Comparison of ENCODE assay signal across 13 cellular contexts in genomic region chr12:19236656-19237055, GRCh38.
DNase-seq lines count a peak whose midpoint lies in the region; ATAC-seq and TF ChIP-seq lines count a peak whose summit lies in the region.
"Had no signal": no experiment of that assay in that cellular context is flagged by ENCODE, and none has a peak within 500 bp of the region (broad histone marks: within the 10 kb centered on the region; RNA-seq: fewer than 3 reads in every experiment).

No MANE protein-coding gene starts in this region.

- H3K9me3 ChIP-seq in BE2C (0 out of 2 replicates have a peak, but pooled peaks cover 2% of the 10 kb centered on the region), Caco-2 (no peaks in the 10 kb centered on the region)

- BruUV-seq in Caco-2 (replicated peaks; lab: Mats Ljungman, UMichigan), result no TSS peak

- no peaks in the 10 kb centered on the region for H3K36me3 ChIP-seq in BE2C
- H3K36me3 ChIP-seq in Caco-2 (ENCODE audit: control insufficient read depth, insufficient read depth, low read length), result no peaks in the 10 kb centered on the region

- H3K27ac ChIP-seq in foreskin keratinocyte, result peak overlapping the region; percentile 16

- intact Hi-C loops in activated CD4-positive, alpha-beta T cell treated with anti-CD3 and anti-CD28 coated beads for 36 hours (cut with DNase I, micrococcal nuclease), result no loop called here
- intact Hi-C loops in Caco-2 (cut with micrococcal nuclease; ENCODE audit: unreplicated experiment), result no loop called here

- no peaks in the 10 kb centered on the region for H3K27me3 Mint-ChIP-seq in activated CD4-positive, alpha-beta T cell treated with anti-CD3 and anti-CD28 coated beads for 36 hours
- H3K27me3 Mint-ChIP-seq in activated CD4-positive, alpha-beta T cell treated with anti-CD3 and anti-CD28 coated beads, Interleukin-2, amount 10 ng/mL, durations not matched to agents 7 days and 5 days, result no peaks in the 10 kb centered on the region
- H3K27me3 Mint-ChIP-seq in activated naive CD8-positive, alpha-beta T cell treated with anti-CD3 and anti-CD28 coated beads, Interleukin-2, amount 50 U/mL, for 24 hours, result no peaks in the 10 kb centered on the region
- no peaks in the 10 kb centered on the region for H3K27me3 Mint-ChIP-seq in Caco-2 (ENCODE audit: insufficient read depth, unreplicated experiment)
- H3K27me3 Mint-ChIP-seq: stimulated activated naive CD8-positive, alpha-beta T cell treated with anti-CD3 and anti-CD28 coated beads, Interleukin-15, Interleukin-2, amounts not matched to agents 100 ng/mL and 50 ng/mL, for 24 hours had no signal

- H3K4me3 ChIP-seq in BE2C (ENCODE audit: low read depth, low read length) (no peak overlapping the region), Caco-2 (ENCODE audit: low read depth, low read length) (no peak overlapping the region)

- no peak overlapping the region for H3K27ac Mint-ChIP-seq in activated CD4-positive, alpha-beta T cell treated with anti-CD3 and anti-CD28 coated beads for 36 hours
- no peak overlapping the region for H3K27ac Mint-ChIP-seq in activated CD4-positive, alpha-beta T cell treated with anti-CD3 and anti-CD28 coated beads, Interleukin-2, amount 10 ng/mL, durations not matched to agents 7 days and 5 days
- H3K27ac Mint-ChIP-seq in activated naive CD8-positive, alpha-beta T cell treated with anti-CD3 and anti-CD28 coated beads, Interleukin-2, amount 50 U/mL, for 24 hours, result no peak overlapping the region
- no peak overlapping the region for H3K27ac Mint-ChIP-seq in stimulated activated effector memory CD8-positive, alpha-beta T cell treated with anti-CD3 and anti-CD28 coated beads, Interleukin-12 subunit alpha, Interleukin-12 subunit beta, amount 100 ng/mL, for 72 hours
- H3K27ac Mint-ChIP-seq in Caco-2 (ENCODE audit: unreplicated experiment), result no peak overlapping the region
- H3K27ac Mint-ChIP-seq: stimulated activated naive CD8-positive, alpha-beta T cell treated with anti-CD3 and anti-CD28 coated beads, Interleukin-15, Interleukin-2, amounts not matched to agents 100 ng/mL and 50 ng/mL, for 24 hours had no signal

- POLR2A ChIA-PET in activated CD4-positive, alpha-beta T cell treated with anti-CD3 and anti-CD28 coated beads for 36 hours (lab: Charles Lee), result no interaction called here
- POLR2A ChIA-PET in activated CD4-positive, alpha-beta T cell treated with anti-CD3 and anti-CD28 coated beads, Interleukin-2, amount 10 ng/mL, durations not matched to agents 7 days and 5 days (lab: Charles Lee), result no interaction called here
- POLR2A ChIA-PET in Caco-2 (lab: Charles Lee), result no interaction called here

- H3K4me3 Mint-ChIP-seq in activated CD4-positive, alpha-beta T cell treated with anti-CD3 and anti-CD28 coated beads for 36 hours, result no peak overlapping the region
- H3K4me3 Mint-ChIP-seq in activated CD4-positive, alpha-beta T cell treated with anti-CD3 and anti-CD28 coated beads, Interleukin-2, amount 10 ng/mL, durations not matched to agents 7 days and 5 days, result no peak overlapping the region
- no peak overlapping the region for H3K4me3 Mint-ChIP-seq in activated naive CD8-positive, alpha-beta T cell treated with anti-CD3 and anti-CD28 coated beads, Interleukin-2, amount 50 U/mL, for 24 hours
- no peak overlapping the region for H3K4me3 Mint-ChIP-seq in stimulated activated effector memory CD8-positive, alpha-beta T cell treated with anti-CD3 and anti-CD28 coated beads, Interleukin-12 subunit alpha, Interleukin-12 subunit beta, amount 100 ng/mL, for 72 hours
- H3K4me3 Mint-ChIP-seq in Caco-2 (ENCODE audit: unreplicated experiment), result no peak overlapping the region
- H3K4me3 Mint-ChIP-seq: stimulated activated naive CD8-positive, alpha-beta T cell treated with anti-CD3 and anti-CD28 coated beads, Interleukin-15, Interleukin-2, amounts not matched to agents 100 ng/mL and 50 ng/mL, for 24 hours had no signal

- H3K27me3 ChIP-seq in foreskin keratinocyte (no peaks in the 10 kb centered on the region), BE2C (no peaks in the 10 kb centered on the region), Caco-2 (replicated peaks; ENCODE audit: control insufficient read depth, insufficient read depth, low read length) (no peaks in the 10 kb centered on the region)

- no peak for ATAC-seq in activated CD4-positive, alpha-beta T cell treated with anti-CD3 and anti-CD28 coated beads for 36 hours
- peak; percentile 65 for ATAC-seq in activated naive CD8-positive, alpha-beta T cell treated with anti-CD3 and anti-CD28 coated beads, Interleukin-2, amount 50 U/mL, for 24 hours
- ATAC-seq in foreskin keratinocyte, result peak; percentile 90
- ATAC-seq in stimulated activated effector memory CD8-positive, alpha-beta T cell treated with anti-CD3 and anti-CD28 coated beads, Interleukin-12 subunit alpha, Interleukin-12 subunit beta, amount 100 ng/mL, for 72 hours, result peak; percentile 56
- ATAC-seq in GM18867 (IDR thresholded peaks at IDR 0.05; ENCODE audit: unreplicated experiment), result no peak

- no peak for TF ChIP-seq CTCF in foreskin keratinocyte (conservative IDR thresholded peaks at IDR 0.05)
- TF ChIP-seq CTCF in BE2C (IDR thresholded peaks at IDR 0.05; ENCODE audit: low read depth, low read length), result no peak
- no peak for TF ChIP-seq CTCF in Caco-2 (IDR thresholded peaks at IDR 0.05; ENCODE audit: insufficient read depth in 1 of 2, low read depth in 1 of 2, low read length in 1 of 2, severe bottlenecking in 1 of 2, unreplicated experiment in 1 of 2)

- no peaks in the 10 kb centered on the region for H3K4me1 ChIP-seq in foreskin keratinocyte
- peaks cover 18% of the 10 kb centered on the region for H3K4me1 ChIP-seq in BE2C
- H3K4me1 ChIP-seq in Caco-2, result no peaks in the 10 kb centered on the region

- peak; percentile 10 for DNase-seq in activated CD4-positive, alpha-beta T cell treated with anti-CD3 and anti-CD28 coated beads for 36 hours
- DNase-seq in activated CD4-positive, alpha-beta T cell treated with anti-CD3 and anti-CD28 coated beads, Interleukin-2, amount 10 ng/mL, durations not matched to agents 7 days and 5 days, result no peak
- DNase-seq in activated naive CD8-positive, alpha-beta T cell treated with anti-CD3 and anti-CD28 coated beads, Interleukin-2, amount 50 U/mL, for 24 hours, result no peak
- DNase-seq in foreskin keratinocyte (peak in 1 of 2 donors; percentile 59), BE2C (no peak), Caco-2 (no peak)
- DNase-seq in stimulated activated effector memory CD8-positive, alpha-beta T cell treated with anti-CD3 and anti-CD28 coated beads, Interleukin-12 subunit alpha, Interleukin-12 subunit beta, amount 100 ng/mL, for 72 hours (ENCODE audit: low spot score in 2 of 2), result no peak
- DNase-seq: kidney glomerular epithelial cell; NCI-H146; stimulated activated CD4-positive, alpha-beta T cell treated with anti-CD3 and anti-CD28 coated beads, Interleukin-1b, Interleukin-23, amount 100 ng/mL, for 48 hours; T-helper 9 cell had no signal

- no peaks in the 10 kb centered on the region for H3K36me3 Mint-ChIP-seq in activated CD4-positive, alpha-beta T cell treated with anti-CD3 and anti-CD28 coated beads for 36 hours (ENCODE audit: low read depth)
- H3K36me3 Mint-ChIP-seq in activated CD4-positive, alpha-beta T cell treated with anti-CD3 and anti-CD28 coated beads, Interleukin-2, amount 10 ng/mL, durations not matched to agents 7 days and 5 days (ENCODE audit: low read depth), result no peaks in the 10 kb centered on the region
- no peaks in the 10 kb centered on the region for H3K36me3 Mint-ChIP-seq in activated naive CD8-positive, alpha-beta T cell treated with anti-CD3 and anti-CD28 coated beads, Interleukin-2, amount 50 U/mL, for 24 hours (ENCODE audit: low read depth)
- no peaks in the 10 kb centered on the region for H3K36me3 Mint-ChIP-seq in stimulated activated effector memory CD8-positive, alpha-beta T cell treated with anti-CD3 and anti-CD28 coated beads, Interleukin-12 subunit alpha, Interleukin-12 subunit beta, amount 100 ng/mL, for 72 hours
- H3K36me3 Mint-ChIP-seq in Caco-2 (ENCODE audit: insufficient read depth, unreplicated experiment), result no peaks in the 10 kb centered on the region

- no peaks in the 10 kb centered on the region for H3K9me3 Mint-ChIP-seq in activated CD4-positive, alpha-beta T cell treated with anti-CD3 and anti-CD28 coated beads for 36 hours (ENCODE audit: low read depth)
- no peaks in the 10 kb centered on the region for H3K9me3 Mint-ChIP-seq in activated CD4-positive, alpha-beta T cell treated with anti-CD3 and anti-CD28 coated beads, Interleukin-2, amount 10 ng/mL, durations not matched to agents 7 days and 5 days
- H3K9me3 Mint-ChIP-seq in activated naive CD8-positive, alpha-beta T cell treated with anti-CD3 and anti-CD28 coated beads, Interleukin-2, amount 50 U/mL, for 24 hours, result no peaks in the 10 kb centered on the region
- H3K9me3 Mint-ChIP-seq in stimulated activated effector memory CD8-positive, alpha-beta T cell treated with anti-CD3 and anti-CD28 coated beads, Interleukin-12 subunit alpha, Interleukin-12 subunit beta, amount 100 ng/mL, for 72 hours, result no peaks in the 10 kb centered on the region
- no peaks in the 10 kb centered on the region for H3K9me3 Mint-ChIP-seq in Caco-2 (ENCODE audit: unreplicated experiment)
- H3K9me3 Mint-ChIP-seq: stimulated activated naive CD8-positive, alpha-beta T cell treated with anti-CD3 and anti-CD28 coated beads, Interleukin-15, Interleukin-2, amounts not matched to agents 100 ng/mL and 50 ng/mL, for 24 hours had no signal

- H3K4me1 Mint-ChIP-seq in activated CD4-positive, alpha-beta T cell treated with anti-CD3 and anti-CD28 coated beads for 36 hours, result peaks cover 3% of the 10 kb centered on the region
- no peaks in the 10 kb centered on the region for H3K4me1 Mint-ChIP-seq in activated CD4-positive, alpha-beta T cell treated with anti-CD3 and anti-CD28 coated beads, Interleukin-2, amount 10 ng/mL, durations not matched to agents 7 days and 5 days
- peaks cover 11% of the 10 kb centered on the region for H3K4me1 Mint-ChIP-seq in activated naive CD8-positive, alpha-beta T cell treated with anti-CD3 and anti-CD28 coated beads, Interleukin-2, amount 50 U/mL, for 24 hours
- H3K4me1 Mint-ChIP-seq in stimulated activated effector memory CD8-positive, alpha-beta T cell treated with anti-CD3 and anti-CD28 coated beads, Interleukin-12 subunit alpha, Interleukin-12 subunit beta, amount 100 ng/mL, for 72 hours, result peaks cover 6% of the 10 kb centered on the region
- peaks cover 15% of the 10 kb centered on the region for H3K4me1 Mint-ChIP-seq in Caco-2 (ENCODE audit: low read depth, unreplicated experiment)

- CTCF ChIA-PET in activated CD4-positive, alpha-beta T cell treated with anti-CD3 and anti-CD28 coated beads for 36 hours (lab: Charles Lee), result interaction anchor here (1.1 to 1.9 kb wide), 2 partner anchors 10 to 14 kb away, joined by 3 to 5 read pairs; no protein-coding TSS in a partner anchor
- CTCF ChIA-PET in activated CD4-positive, alpha-beta T cell treated with anti-CD3 and anti-CD28 coated beads, Interleukin-2, amount 10 ng/mL, durations not matched to agents 7 days and 5 days (lab: Charles Lee), result interaction anchor here (1.3 kb wide), 1 partner anchor 9 kb away, joined by 3 read pairs; no protein-coding TSS in a partner anchor
- CTCF ChIA-PET in Caco-2 (lab: Charles Lee), result no interaction called here

Comparison
In these comparisons a context has a peak if more than half of its experiments do, and no peak if none do; other contexts are left out.
1. ATAC-seq: peak in activated naive CD8-positive, alpha-beta T cell treated with anti-CD3 and anti-CD28 coated beads, Interleukin-2, amount 50 U/mL, for 24 hours (single experiment), foreskin keratinocyte (single experiment) and stimulated activated effector memory CD8-positive, alpha-beta T cell treated with anti-CD3 and anti-CD28 coated beads, Interleukin-12 subunit alpha, Interleukin-12 subunit beta, amount 100 ng/mL, for 72 hours (single experiment); none in activated CD4-positive, alpha-beta T cell treated with anti-CD3 and anti-CD28 coated beads for 36 hours (single experiment) and GM18867 (single experiment).